Comparison of ENCODE assay signal across 14 cellular contexts in the genomic region with DNA sequence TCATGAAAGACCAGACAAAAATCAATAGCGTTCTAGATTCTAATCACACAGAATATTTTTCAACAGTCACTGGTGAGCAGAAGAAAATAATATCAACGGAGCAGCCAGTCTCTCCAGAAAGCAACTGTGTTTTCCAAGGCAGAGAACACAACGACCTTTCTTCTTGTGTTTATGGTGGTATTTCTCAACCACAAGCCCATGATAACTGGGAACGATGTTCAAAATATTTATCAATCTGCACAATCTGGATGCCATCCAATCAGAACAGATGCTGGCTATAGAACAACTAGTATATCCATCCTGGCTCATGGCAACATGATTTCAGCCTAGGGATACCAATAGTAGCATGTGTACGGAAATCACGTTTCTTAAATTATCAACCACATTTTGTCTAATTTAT.
"Had no signal": no experiment of that assay in that cellular context is flagged by ENCODE, and none has a peak within 500 bp of the region (broad histone marks: within the 10 kb centered on the region; RNA-seq: fewer than 3 reads in every experiment).

No MANE protein-coding gene starts in this region.

- H3K9me3 Mint-ChIP-seq: dendritic cell treated with granulocyte-macrophage colony-stimulating factor and Interleukin-4, amounts not matched to agents 40 ng/mL and 50 ng/mL, for 4 days; neural progenitor cell had no signal

- H3K36me3 ChIP-seq: neural progenitor cell, spleen, transverse colon had no signal

- H3K9ac ChIP-seq: neural progenitor cell, parathyroid adenoma had no signal

- H3K27ac Mint-ChIP-seq: activated naive CD4-positive, alpha-beta T cell treated with anti-CD3 and anti-CD28 coated beads for 36 hours; dendritic cell treated with granulocyte-macrophage colony-stimulating factor and Interleukin-4, amounts not matched to agents 40 ng/mL and 50 ng/mL, for 4 days; neural progenitor cell; stimulated activated naive B cell treated with anti-CD40 and anti-IgM and Interleukin-4, amounts not matched to agents 10 μg/mL and 1 μg/mL and 100 μg/mL, for 72 hours; T-helper 1 cell treated with Interleukin-12 subunit alpha and Interleukin-12 subunit beta and Interleukin-4 antibody, amounts not matched to agents 30 μg/mL and 1 μg/mL, for 36 hours had no signal

- H3K27me3 Mint-ChIP-seq: stimulated activated naive B cell treated with anti-CD40 and anti-IgM and Interleukin-4, amounts not matched to agents 10 μg/mL and 1 μg/mL and 100 μg/mL, for 72 hours had no signal

- H3K9me3 ChIP-seq: transverse colon had no signal

- H2AFZ ChIP-seq: neural progenitor cell, parathyroid adenoma had no signal

- H3K27me3 ChIP-seq: neural progenitor cell, spleen, transverse colon had no signal

- H3K79me2 ChIP-seq: parathyroid adenoma had no signal

- H3K4me2 ChIP-seq: neural progenitor cell had no signal

- H3K27ac ChIP-seq: neural progenitor cell, parathyroid adenoma had no signal

- H3K36me3 Mint-ChIP-seq: neural progenitor cell had no signal

- FAIRE-seq: frontal cortex, kidney had no signal

- H3K4me3 Mint-ChIP-seq: activated naive CD4-positive, alpha-beta T cell treated with anti-CD3 and anti-CD28 coated beads for 36 hours; dendritic cell treated with granulocyte-macrophage colony-stimulating factor and Interleukin-4, amounts not matched to agents 40 ng/mL and 50 ng/mL, for 4 days; neural progenitor cell; stimulated activated naive B cell treated with anti-CD40 and anti-IgM and Interleukin-4, amounts not matched to agents 10 μg/mL and 1 μg/mL and 100 μg/mL, for 72 hours; T-helper 1 cell treated with Interleukin-12 subunit alpha and Interleukin-12 subunit beta and Interleukin-4 antibody, amounts not matched to agents 30 μg/mL and 1 μg/mL, for 36 hours had no signal

- H3K4me3 ChIP-seq: neural progenitor cell, spleen, transverse colon had no signal

- H3K4me1 ChIP-seq: parathyroid adenoma, transverse colon had no signal

- DNase-seq: activated CD4-positive, alpha-beta T cell treated with anti-CD3 and anti-CD28 coated beads for 4 hours; activated naive CD4-positive, alpha-beta T cell treated with anti-CD3 and anti-CD28 coated beads for 36 hours; central memory CD4-positive, alpha-beta T cell; kidney; mesendoderm; spleen; stimulated activated CD4-positive, alpha-beta T cell treated with anti-CD3 and anti-CD28 coated beads, Interleukin-2, amount 100 ng/mL, for 24 hours; stimulated activated naive B cell treated with anti-CD40 and anti-IgM and Interleukin-4, amounts not matched to agents 10 μg/mL and 1 μg/mL and 100 μg/mL, for 72 hours; transverse colon had no signal
